In genomic region chr1:93907718-93908117, GRCh38 we compare ENCODE assay signal across 9 cellular contexts. TPM values are rescaled to one million over a fixed set of nuclear protein-coding genes. Genes with fewer than 3 reads are reported as not detected.
DNase-seq lines count a peak whose midpoint lies in the region; ATAC-seq, FAIRE-seq and TF ChIP-seq lines count a peak whose summit lies in the region.
"Had no signal": no experiment of that assay in that cellular context is flagged by ENCODE, and none has a peak within 500 bp of the region (broad histone marks: within the 10 kb centered on the region; RNA-seq: fewer than 3 reads in every experiment).

No MANE protein-coding gene starts in this region.

- intact Hi-C loops in Right ventricle myocardium inferior (cut with DNase I) = loop anchor here (5.0 kb wide), 1 partner anchor 115 kb away; no protein-coding TSS in a partner anchor
- intact Hi-C loops in Panc1 (cut with micrococcal nuclease; ENCODE audit: unreplicated experiment) = no loop called here

- H3K4me1 ChIP-seq in cardiac muscle cell (ENCODE audit: low read depth) = peaks cover 5% of the 10 kb centered on the region
- H3K4me1 ChIP-seq in Panc1 (ENCODE audit: control insufficient read depth, insufficient read depth, low read length) = peaks cover 28% of the 10 kb centered on the region
- peaks cover 0 to 3% (median 2%) of the 10 kb centered on the region in 4 experiments; a peak in 2 of 7 replicates for H3K4me1 ChIP-seq in H1 (replicated peaks in 1 of 4; ENCODE audit: control insufficient read depth in 3 of 4, insufficient read depth in 4 of 4, low read length in 3 of 4)

- H3K4me3 ChIP-seq in cardiac muscle cell (peak overlapping the region; percentile 88), Panc1 (ENCODE audit: low read depth in 2 of 2, low read length in 2 of 2) (peak overlapping the region; percentile 82 to 87), H1 (ENCODE audit: extremely low read depth in 1 of 4, insufficient read depth in 2 of 4, low read depth in 3 of 4, low read length in 4 of 4) (peak overlapping the region in 1 of 4 experiments; percentile 91; a peak in 2 of 8 replicates)

- no peak overlapping the region for H4K8ac ChIP-seq in H1 (ENCODE audit: extremely low read depth, insufficient read depth, low read length)

- no peak overlapping the region for H3K18ac ChIP-seq in H1 (ENCODE audit: extremely low read depth, low read length)

- FAIRE-seq in H1 (lab: Jason Lieb, UNC) = no peak
- FAIRE-seq: endometrium had no signal

- H4K20me1 ChIP-seq in H1 (replicated peaks in 1 of 2; ENCODE audit: control insufficient read depth in 1 of 2, insufficient read depth in 2 of 2, low read length in 2 of 2) = no peaks in the 10 kb centered on the region

- no peaks in the 10 kb centered on the region; the same call in 1 of the 2 replicates for H3K79me1 ChIP-seq in H1 (ENCODE audit: low read depth, low read length)

- no peak for TF ChIP-seq POLR2A in H1 (IDR thresholded peaks at IDR 0.05; ENCODE audit: control extremely low read depth in 1 of 2, low read depth in 2 of 2, low read length in 2 of 2)

- H3K79me2 ChIP-seq in H1 (ENCODE audit: control insufficient read depth in 1 of 2, insufficient read depth in 2 of 2, low read length in 2 of 2) = peaks cover 0 to 44% of the 10 kb centered on the region in 2 experiments; a peak in 2 of 4 replicates

- H2BK5ac ChIP-seq in H1 (ENCODE audit: low read depth, low read length) = no peak overlapping the region

- no peak overlapping the region for H3K23ac ChIP-seq in H1 (ENCODE audit: insufficient read length)

- peak overlapping the region; percentile 90 for H3K4me3 Mint-ChIP-seq in osteocyte (ENCODE audit: unreplicated experiment)

- H3K27ac ChIP-seq in cardiac muscle cell (no peak overlapping the region), Panc1 (ENCODE audit: low read length) (peak overlapping the region; percentile 88), H1 (ENCODE audit: low read depth, low read length) (no peak overlapping the region)

- H3K14ac ChIP-seq in H1 (ENCODE audit: insufficient read length) = no peak overlapping the region

- TF ChIP-seq EP300 in H1 (IDR thresholded peaks at IDR 0.05; ENCODE audit: borderline replicate concordance in 1 of 2, low read depth in 2 of 2, low read length in 2 of 2) = no peak

- H4K5ac ChIP-seq in H1 (ENCODE audit: insufficient read length, low read depth, low read length) = no peak overlapping the region

- no peaks in the 10 kb centered on the region for H3K9me3 Mint-ChIP-seq in osteocyte (ENCODE audit: unreplicated experiment)

- DNase-seq in cardiac muscle cell (ENCODE audit: low read depth in 1 of 2, low spot score in 1 of 2) (peak in 1 of 2 donors; percentile 75), Right ventricle myocardium inferior (ENCODE audit: missing footprints) (no peak), Panc1 (ENCODE audit: low read depth, low spot score) (no peak), H1 (ENCODE audit: low read depth in 1 of 2, low spot score in 2 of 2) (no peak), osteocyte (ENCODE audit: extremely low spot score, unreplicated experiment) (no peak), SW480 (ENCODE audit: low spot score) (no peak), COLO829 (ENCODE audit: low spot score) (no peak)

- no TSS peak for BruUV-seq in Panc1 (replicated peaks; lab: Mats Ljungman, UMichigan)

- no peak overlapping the region for H3K56ac ChIP-seq in H1 (replicated peaks; ENCODE audit: insufficient read length, low read depth, low read length)

- no peak overlapping the region for H2AK5ac ChIP-seq in H1 (ENCODE audit: low read depth, low read length)

- in situ Hi-C loops in Panc1 (cut with HindIII; ENCODE audit: low pct_unique_long_range_greater_than_20kb, low sequenced_read_pairs) = no loop called here

- no peak overlapping the region for H2BK120ac ChIP-seq in H1 (replicated peaks; ENCODE audit: low read depth, low read length)

- CTCF ChIA-PET in Panc1 (lab: Charles Lee) = no interaction called here
- CTCF ChIA-PET in H1 (lab: Charles Lee; ENCODE audit: partially characterized antibody) = interaction anchor here (0.6 to 1.5 kb wide), 3 partner anchors 13 to 74 kb away, joined by 3 read pairs; no protein-coding TSS in a partner anchor

- no peaks in the 10 kb centered on the region for H3K36me3 Mint-ChIP-seq in osteocyte (ENCODE audit: unreplicated experiment)

- no peak overlapping the region for H2BK12ac ChIP-seq in H1 (ENCODE audit: low read depth, low read length)

- H3K4ac ChIP-seq in H1 (replicated peaks; ENCODE audit: insufficient read length, low read depth, low read length) = no peak overlapping the region

- no peak overlapping the region for H2BK15ac ChIP-seq in H1 (ENCODE audit: low read length)

- 81% methylated on average over 3 of the region's 3 CpGs; no CpG with 5 or more reads in 1 of the 2 experiments for WGBS in H1 (ENCODE audit: extremely low coverage in 1 of 2, insufficient coverage in 1 of 2, insufficient read length in 1 of 2, insufficient replicate concordance in 2 of 2, low coverage in 1 of 2, low lambda C conversion rate in 2 of 2, missing lambda C conversion rate in 1 of 2), 2 experiments

- H3K27me3 ChIP-seq in cardiac muscle cell (peaks cover 11% of the 10 kb centered on the region), Panc1 (ENCODE audit: control insufficient read depth, insufficient read depth, low read length) (no peaks in the 10 kb centered on the region), H1 (replicated peaks in 1 of 4; ENCODE audit: control insufficient read depth in 3 of 4, extremely low read depth in 1 of 4, insufficient read depth in 3 of 4, low read length in 3 of 4) (0 out of 7 replicates have a peak, but pooled peaks cover 0 to 2% (median 1%) of the 10 kb centered on the region in 4 experiments)

- H3K27me3 Mint-ChIP-seq in osteocyte (ENCODE audit: unreplicated experiment) = peaks cover 5% of the 10 kb centered on the region

- H4K91ac ChIP-seq in H1 (replicated peaks; ENCODE audit: insufficient read length, low read length) = no peak overlapping the region

- H3K23me2 ChIP-seq in H1 (ENCODE audit: low read depth, low read length) = peaks cover 10% of the 10 kb centered on the region

- no peak overlapping the region for H3K9ac ChIP-seq in H1 (replicated peaks in 1 of 4; ENCODE audit: extremely low read depth in 1 of 4, low read depth in 3 of 4, low read length in 3 of 4)

- ATAC-seq in Right ventricle myocardium inferior (no peak), Panc1 (no peak), GM21786 (IDR thresholded peaks at IDR 0.05; ENCODE audit: unreplicated experiment) (no peak)

- H3K9me3 ChIP-seq in cardiac muscle cell (ENCODE audit: low read depth) (no peaks in the 10 kb centered on the region), Panc1 (ENCODE audit: control insufficient read depth, insufficient read depth, low read depth, low read length) (no peaks in the 10 kb centered on the region), H1 (ENCODE audit: insufficient read depth in 2 of 2, low read depth in 1 of 2, low read length in 1 of 2) (no peaks in the 10 kb centered on the region)

- TF ChIP-seq CTCF in cardiac muscle cell (IDR thresholded peaks at IDR 0.05; ENCODE audit: low read depth, low read length) (no peak), Panc1 (IDR thresholded peaks at IDR 0.05) (no peak), H1 (IDR thresholded peaks at IDR 0.05; ENCODE audit: control extremely low read depth in 1 of 3, insufficient read depth in 1 of 3, low read depth in 1 of 3, low read length in 3 of 3) (no peak), osteocyte (IDR thresholded peaks at IDR 0.05) (no peak)

- POLR2A ChIA-PET in Panc1 (lab: Charles Lee) = no interaction called here
- POLR2A ChIA-PET in H1 (lab: Charles Lee; ENCODE audit: partially characterized antibody) = no interaction called here

- peak overlapping the region; percentile 83 to 92 for H3K4me2 ChIP-seq in H1 (ENCODE audit: insufficient read depth in 1 of 2, low read depth in 2 of 2, low read length in 2 of 2)

- H3K36me3 ChIP-seq in cardiac muscle cell (no peaks in the 10 kb centered on the region), Panc1 (ENCODE audit: control insufficient read depth, insufficient read depth, low read length) (peaks cover 2% of the 10 kb centered on the region; the same call in 1 of the 2 replicates), H1 (ENCODE audit: control insufficient read depth in 2 of 4, insufficient read depth in 4 of 4, low read length in 3 of 4) (no peaks in the 10 kb centered on the region)

- no peak overlapping the region for H2BK20ac ChIP-seq in H1 (ENCODE audit: low read length)

- H3K27ac Mint-ChIP-seq in osteocyte (ENCODE audit: unreplicated experiment) = peak overlapping the region; percentile 81

- peaks cover 36% of the 10 kb centered on the region for H3K4me1 Mint-ChIP-seq in osteocyte (ENCODE audit: unreplicated experiment)

- H2AFZ ChIP-seq in H1 (ENCODE audit: low read length) = no peak overlapping the region

- no peak for TF ChIP-seq RAD21 in H1 (IDR thresholded peaks at IDR 0.05 in 1 of 2, conservative IDR thresholded peaks at IDR 0.05 in 1 of 2; ENCODE audit: low read depth in 2 of 2, low read length in 2 of 2)

RNA-seq across cellular contexts. Expression of gene GCLM, which starts 1.5 kb away (rescaled TPM):
- total RNA-seq in cardiac muscle cell (1.0 and 1.5 TPM in 2 replicates), Right ventricle myocardium inferior (9.4 TPM), Panc1 (2021; ENCODE audit: unreplicated experiment) (33.7 TPM), osteocyte (17.5 and 17.7 TPM in 2 replicates)
- polyA plus RNA-seq in cardiac muscle cell (5.5 and 11.1 TPM in 2 replicates), H1 (2011; rRNA removed) (1.6 and 3.1 TPM in 2 replicates)
- 19.1 TPM for polyA plus RNA-seq in Panc1 (2012; ENCODE audit: insufficient read length)
- 12.8 and 15.0 TPM in 2 replicates for total RNA-seq in H1 (2021; fragmentation: NEBNext Ultra II Directional; extraction: Animal tissue kit (Norgen Biotek cat#: 25700))
- 3.1 TPM for polyA plus RNA-seq in H1 (2011; cell fraction: cytosol; rRNA removed)
- 2.5 TPM for polyA plus RNA-seq in H1 (2011; cell fraction: nucleus; rRNA removed)
- polyA plus RNA-seq in H1 (2012, experiment 1 of 2) = 6.7 to 9.0 TPM (median 8.2 TPM) in 4 replicates
- polyA plus RNA-seq in H1 (2012, experiment 2 of 2) = 3.6 TPM
- 6.4 TPM for polyA plus RNA-seq in H1 (2013, experiment 1 of 2)
- polyA plus RNA-seq in H1 (2013, experiment 2 of 2) = 5.7 TPM
- 7.8 and 8.8 TPM in 2 replicates for polyA minus RNA-seq in H1 (2011; rRNA and poly(A)+ RNA removed)
- polyA minus RNA-seq in H1 (2011; cell fraction: cytosol; rRNA and poly(A)+ RNA removed) = 5.9 TPM
- polyA minus RNA-seq in H1 (2011; cell fraction: nucleus; rRNA and poly(A)+ RNA removed) = 14.6 TPM

RNA-seq across cellular contexts. Expression of gene DNTTIP2, which starts 28.7 kb away (rescaled TPM):
- total RNA-seq in cardiac muscle cell (10.4 and 13.9 TPM in 2 replicates), Right ventricle myocardium inferior (34.8 TPM), Panc1 (2021; ENCODE audit: unreplicated experiment) (50.3 TPM), osteocyte (48.0 and 49.4 TPM in 2 replicates)
- polyA plus RNA-seq in cardiac muscle cell (38.5 and 64.0 TPM in 2 replicates), H1 (2011; rRNA removed) (3.1 and 6.3 TPM in 2 replicates)
- polyA plus RNA-seq in Panc1 (2012; ENCODE audit: insufficient read length) = 29.8 TPM
- 80.4 and 84.2 TPM in 2 replicates for total RNA-seq in H1 (2021; fragmentation: NEBNext Ultra II Directional; extraction: Animal tissue kit (Norgen Biotek cat#: 25700))
- 16.7 TPM for polyA plus RNA-seq in H1 (2011; cell fraction: cytosol; rRNA removed)
- polyA plus RNA-seq in H1 (2011; cell fraction: nucleus; rRNA removed) = 36.5 TPM
- 43.9 to 87.2 TPM (median 51.2 TPM) in 4 replicates for polyA plus RNA-seq in H1 (2012, experiment 1 of 2)
- polyA plus RNA-seq in H1 (2012, experiment 2 of 2) = 3.0 TPM
- polyA plus RNA-seq in H1 (2013, experiment 1 of 2) = 92.4 TPM
- polyA plus RNA-seq in H1 (2013, experiment 2 of 2) = 93.1 TPM
- polyA minus RNA-seq in H1 (2011; rRNA and poly(A)+ RNA removed) = 29.1 and 52.1 TPM in 2 replicates
- polyA minus RNA-seq in H1 (2011; cell fraction: cytosol; rRNA and poly(A)+ RNA removed) = 12.0 TPM
- polyA minus RNA-seq in H1 (2011; cell fraction: nucleus; rRNA and poly(A)+ RNA removed) = 30.2 TPM
